Comparison of ENCODE assay signal across 1 cellular context in genomic region chr4:83917572-83917971, GRCh38.
TF ChIP-seq lines count a peak whose summit lies in the region.

No MANE protein-coding gene starts in this region.

TF ChIP-seq in K562, 482 proteins besides CTCF, POLR2A, EP300 and RAD21 (continued from another document and continues in another):
- peak; percentile 55; the same call in 1 of the 2 replicates for TF ChIP-seq CUX1 (CRISPR knock-in tag; IDR thresholded peaks at IDR 0.05)
- TF ChIP-seq SETDB1 (IDR thresholded peaks at IDR 0.05; ENCODE audit: low read length), result no peak
- no peak for TF ChIP-seq KAT8 (IDR thresholded peaks at IDR 0.05; ENCODE audit: low read depth)
- TF ChIP-seq NR1H2 (CRISPR knock-in tag; IDR thresholded peaks at IDR 0.05), result no peak
- no peak for TF ChIP-seq NR2C1 (IDR thresholded peaks at IDR 0.05)
- peak; percentile 72 for TF ChIP-seq NR2C1 (tag; IDR thresholded peaks at IDR 0.05)
- TF ChIP-seq RHOXF2B (CRISPR knock-in tag; conservative IDR thresholded peaks at IDR 0.05), result no peak
- 0 out of 2 replicates have a peak, but pooled peaks have one; percentile 23 for TF ChIP-seq ETV1 (tag; conservative IDR thresholded peaks at IDR 0.05; ENCODE audit: low read depth)
- no peak for TF ChIP-seq CAMTA2 (CRISPR knock-in tag; conservative IDR thresholded peaks at IDR 0.05)
- peak; percentile 74 for TF ChIP-seq RAD51 (IDR thresholded peaks at IDR 0.05; ENCODE audit: borderline replicate concordance, low read depth)
- 0 out of 2 replicates have a peak, but pooled peaks have one; percentile 77 for TF ChIP-seq ZNF197 (CRISPR knock-in tag; IDR thresholded peaks at IDR 0.05; ENCODE audit: low read depth)
- no peak for TF ChIP-seq SREBF2 (CRISPR knock-in tag; IDR thresholded peaks at IDR 0.05)
- no peak for TF ChIP-seq ZNF785 (CRISPR knock-in tag; IDR thresholded peaks at IDR 0.05)
- TF ChIP-seq HMGXB4 (CRISPR knock-in tag; IDR thresholded peaks at IDR 0.05), result no peak
- TF ChIP-seq FOSL1 (tag; conservative IDR thresholded peaks at IDR 0.05), result no peak; the same call in 1 of the 2 replicates
- TF ChIP-seq ZBTB9 (CRISPR knock-in tag; IDR thresholded peaks at IDR 0.05), result no peak
- no peak for TF ChIP-seq ZNF174 (CRISPR knock-in tag; IDR thresholded peaks at IDR 0.05)
- TF ChIP-seq BRF2 (IDR thresholded peaks at IDR 0.05; ENCODE audit: borderline replicate concordance, insufficient read depth, insufficient read length), result no peak
- no peak for TF ChIP-seq CC2D1A (IDR thresholded peaks at IDR 0.05)
- no peak for TF ChIP-seq ILF3 (IDR thresholded peaks at IDR 0.05; ENCODE audit: borderline replicate concordance)
- no peak for TF ChIP-seq ZNF561 (CRISPR knock-in tag; conservative IDR thresholded peaks at IDR 0.05)
- no peak for TF ChIP-seq GATAD2B (IDR thresholded peaks at IDR 0.05; ENCODE audit: borderline replicate concordance)
- no peak for TF ChIP-seq ZBTB2 (IDR thresholded peaks at IDR 0.05)
- TF ChIP-seq RB1 (IDR thresholded peaks at IDR 0.05; ENCODE audit: low read depth), result no peak
- no peak for TF ChIP-seq TFAP4 (CRISPR knock-in tag; IDR thresholded peaks at IDR 0.05; ENCODE audit: borderline replicate concordance)
- TF ChIP-seq HEY1 (CRISPR knock-in tag; IDR thresholded peaks at IDR 0.05; ENCODE audit: borderline replicate concordance), result no peak
- TF ChIP-seq PCBP1 (IDR thresholded peaks at IDR 0.05; ENCODE audit: low read depth, low read length, poor library complexity, severe bottlenecking), result no peak
- TF ChIP-seq PHTF2 (CRISPR knock-in tag; IDR thresholded peaks at IDR 0.05), result no peak
- no peak for TF ChIP-seq TAL1 (IDR thresholded peaks at IDR 0.05)
- no peak for TF ChIP-seq TOE1 (IDR thresholded peaks at IDR 0.05; ENCODE audit: borderline replicate concordance)
- TF ChIP-seq TOE1 (CRISPR knock-in tag; IDR thresholded peaks at IDR 0.05; ENCODE audit: borderline replicate concordance, low read depth), result no peak
- no peak for TF ChIP-seq YBX1 (IDR thresholded peaks at IDR 0.05)
- TF ChIP-seq ZNF395 (CRISPR knock-in tag; IDR thresholded peaks at IDR 0.05), result peak; percentile 81
- no peak for TF ChIP-seq CBX8 (IDR thresholded peaks at IDR 0.05; ENCODE audit: borderline replicate concordance, extremely low read depth, low read depth, low read length, poor library complexity, severe bottlenecking)
- no peak for TF ChIP-seq THAP12 (CRISPR knock-in tag; IDR thresholded peaks at IDR 0.05)
- TF ChIP-seq RBM17 (IDR thresholded peaks at IDR 0.05; ENCODE audit: borderline replicate concordance, low read depth, low read length), result no peak
- TF ChIP-seq PATZ1 (CRISPR knock-in tag; IDR thresholded peaks at IDR 0.05; ENCODE audit: borderline replicate concordance), result no peak
- TF ChIP-seq TEAD1 (CRISPR knock-in tag; IDR thresholded peaks at IDR 0.05), result peak in 1 of 2 experiments; percentile 69; a peak in 1 of 4 replicates
- TF ChIP-seq SAFB2 (IDR thresholded peaks at IDR 0.05; ENCODE audit: borderline replicate concordance, low read depth, low read length, severe bottlenecking), result no peak
- peak; percentile 62; the same call in 1 of the 2 replicates for TF ChIP-seq MAFK (IDR thresholded peaks at IDR 0.05; ENCODE audit: low read length)
- TF ChIP-seq E4F1 (CRISPR knock-in tag; IDR thresholded peaks at IDR 0.05; ENCODE audit: borderline replicate concordance), result no peak
- no peak for TF ChIP-seq ZNF24 (IDR thresholded peaks at IDR 0.05)
